ENCODE assay signal across 9 cellular contexts in genomic region chr4:140851032-140851636, GRCh38.
DNase-seq lines count a peak whose midpoint lies in the region; ATAC-seq, FAIRE-seq and TF ChIP-seq lines count a peak whose summit lies in the region.
"Had no signal": no experiment of that assay in that cellular context is flagged by ENCODE, and none has a peak within 500 bp of the region (broad histone marks: within the 10 kb centered on the region; RNA-seq: fewer than 3 reads in every experiment).

No MANE protein-coding gene starts in this region.

- ATAC-seq in HG02884 (IDR thresholded peaks at IDR 0.05; ENCODE audit: unreplicated experiment), result peak; percentile 86
- peak; percentile 72 for ATAC-seq in WTC11
- no peak for ATAC-seq in GM18519 (IDR thresholded peaks at IDR 0.05; ENCODE audit: low FRiP score, unreplicated experiment)

- POLR2A ChIA-PET in WTC11 (lab: Charles Lee), result no interaction called here

- intact Hi-C loops in head of caudate nucleus (cut with DNase I), result loop anchor here (10.0 kb wide), 1 partner anchor 486 kb away; no protein-coding TSS in a partner anchor
- intact Hi-C loops in prostate gland (cut with DNase I), result loop anchor here (5.0 kb wide), 2 partner anchors 324 to 489 kb away; no protein-coding TSS in a partner anchor

- DNase-seq in AG09319 (ENCODE audit: extremely low read depth, low read depth), result peak; percentile 27
- peak; percentile 35 for DNase-seq in GM12891 (ENCODE audit: insufficient read length, low spot score)
- peak; percentile 9 to 56 for DNase-seq in NCI-H1930 (lab: John Stamatoyannopoulos, UW)
- DNase-seq in WTC11 (ENCODE audit: low spot score), result peak; percentile 34
- DNase-seq in head of caudate nucleus, result peak in 25 of 42 donors; percentile 9 to 80 (median 54)
- DNase-seq in prostate gland (ENCODE audit: low spot score), result peak; percentile 56

- no peaks in the 10 kb centered on the region for H3K9me3 Mint-ChIP-seq in WTC11

- no peaks in the 10 kb centered on the region for H3K36me3 ChIP-seq in prostate gland
- H3K36me3 ChIP-seq: neutrophil had no signal

- no peaks in the 10 kb centered on the region for H3K27me3 ChIP-seq in prostate gland (replicated peaks; ENCODE audit: insufficient read depth)

- H3K27me3 Mint-ChIP-seq in WTC11 (ENCODE audit: low read depth), result no peaks in the 10 kb centered on the region; the same call in 1 of the 2 replicates

- CTCF ChIA-PET in WTC11 (lab: Charles Lee), result interaction anchor here (0.6 to 1.7 kb wide), 15 partner anchors 12 to 521 kb away, joined by 3 to 11 read pairs (median 4); partner anchors contain the start of genes CLGN and TBC1D9

- H3K4me3 ChIP-seq in prostate gland, result no peak overlapping the region

- no peaks in the 10 kb centered on the region for H3K4me1 Mint-ChIP-seq in WTC11

- H3K36me3 Mint-ChIP-seq in WTC11, result no peaks in the 10 kb centered on the region

- H3K9me3 ChIP-seq in prostate gland, result no peaks in the 10 kb centered on the region
- H3K9me3 ChIP-seq: neutrophil had no signal

- no peak overlapping the region for H3K4me3 Mint-ChIP-seq in WTC11

- H3K27ac Mint-ChIP-seq in WTC11, result no peak overlapping the region

- FAIRE-seq in GM12891 (lab: Jason Lieb, UNC), result peak; percentile 92

- WGBS in prostate gland, result under 1% methylated on average over 6 of the region's 6 CpGs

- TF ChIP-seq CTCF in AG09319 (IDR thresholded peaks at IDR 0.05; ENCODE audit: low read depth, low read length) (peak; percentile 72), WTC11 (IDR thresholded peaks at IDR 0.05) (peak; percentile 83), prostate gland (IDR thresholded peaks at IDR 0.05) (peak; percentile 26 to 88 (median 78))

- no peak for TF ChIP-seq POLR2A in GM12891 (IDR thresholded peaks at IDR 0.05; ENCODE audit: low read depth, low read length)
- TF ChIP-seq POLR2A in prostate gland (IDR thresholded peaks at IDR 0.05), result no peak

- H3K27ac ChIP-seq in prostate gland, result no peak overlapping the region
- H3K27ac ChIP-seq: neutrophil had no signal

- no peaks in the 10 kb centered on the region for H3K4me1 ChIP-seq in prostate gland (replicated peaks)

TF ChIP-seq in GM12891, 5 proteins besides CTCF, POLR2A, EP300 and RAD21:
- TF ChIP-seq POU2F2 (IDR thresholded peaks at IDR 0.05; ENCODE audit: low read depth, low read length), result no peak
- TF ChIP-seq POLR2AphosphoS5 (IDR thresholded peaks at IDR 0.05; ENCODE audit: low read depth, low read length), result no peak
- no peak for TF ChIP-seq PAX5 (IDR thresholded peaks at IDR 0.05; ENCODE audit: insufficient read depth, low read length, severe bottlenecking)
- no peak for TF ChIP-seq SPI1 (IDR thresholded peaks at IDR 0.05; ENCODE audit: low read depth, low read length)
- no peak for TF ChIP-seq TAF1 (IDR thresholded peaks at IDR 0.05; ENCODE audit: low read depth, low read length)

TF ChIP-seq in WTC11, 78 proteins besides CTCF, POLR2A, EP300 and RAD21:
- TF ChIP-seq ZNF396 (CRISPR knock-in tag; IDR thresholded peaks at IDR 0.05; ENCODE audit: borderline replicate concordance) (no peak), ESRRA (CRISPR knock-in tag; IDR thresholded peaks at IDR 0.05; ENCODE audit: borderline replicate concordance) (no peak), ZNF317 (CRISPR knock-in tag; IDR thresholded peaks at IDR 0.05; ENCODE audit: borderline replicate concordance, low read depth) (no peak), ZNF423 (CRISPR knock-in tag; IDR thresholded peaks at IDR 0.05) (no peak), TEAD4 (CRISPR knock-in tag; IDR thresholded peaks at IDR 0.05) (no peak), HMGA2 (CRISPR knock-in tag; IDR thresholded peaks at IDR 0.05) (no peak), ZBTB43 (CRISPR knock-in tag; IDR thresholded peaks at IDR 0.05) (no peak), E2F1 (CRISPR knock-in tag; IDR thresholded peaks at IDR 0.05) (no peak), ZNF138 (CRISPR knock-in tag; conservative IDR thresholded peaks at IDR 0.05) (no peak), EMX1 (CRISPR knock-in tag; IDR thresholded peaks at IDR 0.05) (no peak), NFYB (CRISPR knock-in tag; conservative IDR thresholded peaks at IDR 0.05; ENCODE audit: low read depth) (no peak)
- TF ChIP-seq, protein P1, sequence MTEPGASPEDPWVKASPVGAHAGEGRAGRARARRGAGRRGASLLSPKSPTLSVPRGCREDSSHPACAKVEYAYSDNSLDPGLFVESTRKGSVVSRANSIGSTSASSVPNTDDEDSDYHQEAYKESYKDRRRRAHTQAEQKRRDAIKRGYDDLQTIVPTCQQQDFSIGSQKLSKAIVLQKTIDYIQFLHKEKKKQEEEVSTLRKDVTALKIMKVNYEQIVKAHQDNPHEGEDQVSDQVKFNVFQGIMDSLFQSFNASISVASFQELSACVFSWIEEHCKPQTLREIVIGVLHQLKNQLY (CRISPR knock-in tag; IDR thresholded peaks at IDR 0.05), result no peak
- TF ChIP-seq, protein P2, sequence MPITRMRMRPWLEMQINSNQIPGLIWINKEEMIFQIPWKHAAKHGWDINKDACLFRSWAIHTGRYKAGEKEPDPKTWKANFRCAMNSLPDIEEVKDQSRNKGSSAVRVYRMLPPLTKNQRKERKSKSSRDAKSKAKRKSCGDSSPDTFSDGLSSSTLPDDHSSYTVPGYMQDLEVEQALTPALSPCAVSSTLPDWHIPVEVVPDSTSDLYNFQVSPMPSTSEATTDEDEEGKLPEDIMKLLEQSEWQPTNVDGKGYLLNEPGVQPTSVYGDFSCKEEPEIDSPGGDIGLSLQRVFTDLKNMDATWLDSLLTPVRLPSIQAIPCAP (CRISPR knock-in tag; IDR thresholded peaks at IDR 0.05), result no peak
TF ChIP-seq in WTC11: peak in this region for 0.
